Comparison of ENCODE assay signal across 1 cellular context in the genomic region with DNA sequence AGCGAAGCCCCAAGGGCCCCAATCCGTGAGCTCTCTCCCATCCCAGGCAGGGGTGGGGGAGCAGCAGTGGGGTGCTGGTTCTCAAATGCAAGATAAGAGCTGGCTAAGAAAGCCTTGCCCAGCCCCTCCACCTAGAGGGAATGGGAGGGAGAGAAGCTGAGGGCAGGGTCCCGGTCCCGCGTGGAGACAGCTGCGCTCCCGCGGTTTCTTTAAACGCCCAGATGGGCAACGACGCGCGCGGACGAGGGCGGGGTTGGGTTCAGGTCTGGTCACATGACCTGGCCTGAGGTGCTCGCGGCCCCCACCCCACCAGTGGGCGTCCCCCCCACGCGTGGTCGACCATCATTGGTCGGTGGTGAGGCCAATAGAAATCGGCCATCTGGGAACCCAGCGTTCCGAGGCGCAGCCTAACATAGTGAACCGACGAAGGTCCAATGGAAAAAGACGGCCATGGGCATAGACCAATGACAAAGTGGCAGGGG.
TF ChIP-seq lines count a peak whose summit lies in the region.

No MANE protein-coding gene starts in this region.

TF ChIP-seq in K562, 482 proteins besides CTCF, POLR2A, EP300 and RAD21 (continued from another document):
- TF ChIP-seq, protein P1, sequence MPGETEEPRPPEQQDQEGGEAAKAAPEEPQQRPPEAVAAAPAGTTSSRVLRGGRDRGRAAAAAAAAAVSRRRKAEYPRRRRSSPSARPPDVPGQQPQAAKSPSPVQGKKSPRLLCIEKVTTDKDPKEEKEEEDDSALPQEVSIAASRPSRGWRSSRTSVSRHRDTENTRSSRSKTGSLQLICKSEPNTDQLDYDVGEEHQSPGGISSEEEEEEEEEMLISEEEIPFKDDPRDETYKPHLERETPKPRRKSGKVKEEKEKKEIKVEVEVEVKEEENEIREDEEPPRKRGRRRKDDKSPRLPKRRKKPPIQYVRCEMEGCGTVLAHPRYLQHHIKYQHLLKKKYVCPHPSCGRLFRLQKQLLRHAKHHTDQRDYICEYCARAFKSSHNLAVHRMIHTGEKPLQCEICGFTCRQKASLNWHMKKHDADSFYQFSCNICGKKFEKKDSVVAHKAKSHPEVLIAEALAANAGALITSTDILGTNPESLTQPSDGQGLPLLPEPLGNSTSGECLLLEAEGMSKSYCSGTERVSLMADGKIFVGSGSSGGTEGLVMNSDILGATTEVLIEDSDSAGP (CRISPR knock-in tag; IDR thresholded peaks at IDR 0.05), result peak; percentile 88
- 0 out of 2 replicates have a peak, but pooled peaks have one; percentile 53 for TF ChIP-seq ZNF583 (CRISPR knock-in tag; IDR thresholded peaks at IDR 0.05)
- peak; percentile 46; the same call in 1 of the 2 replicates for TF ChIP-seq E2F3 (CRISPR knock-in tag; IDR thresholded peaks at IDR 0.05)
- TF ChIP-seq SMARCA4 (IDR thresholded peaks at IDR 0.05), result 0 out of 2 replicates have a peak, but pooled peaks have one; percentile 39
- TF ChIP-seq ZFPM2 (CRISPR knock-in tag; IDR thresholded peaks at IDR 0.05), result no peak
- peak; percentile 99 for TF ChIP-seq MBD2 (IDR thresholded peaks at IDR 0.05; ENCODE audit: borderline replicate concordance, low read depth)
- TF ChIP-seq PHF21A (IDR thresholded peaks at IDR 0.05; ENCODE audit: borderline replicate concordance, low read depth), result 0 out of 2 replicates have a peak, but pooled peaks have one; percentile 14
- 0 out of 2 replicates have a peak, but pooled peaks have one; percentile 25 for TF ChIP-seq ZNF586 (CRISPR knock-in tag; conservative IDR thresholded peaks at IDR 0.05)
- peak; percentile 84 for TF ChIP-seq CBFA2T2 (conservative IDR thresholded peaks at IDR 0.05)
- peak in 1 of 2 experiments; percentile 83; a peak in 1 of 4 replicates for TF ChIP-seq SIN3A (IDR thresholded peaks at IDR 0.05; ENCODE audit: borderline replicate concordance in 2 of 2, control insufficient read depth in 1 of 2, low read depth in 2 of 2, low read length in 2 of 2)
- TF ChIP-seq MTA3 (IDR thresholded peaks at IDR 0.05; ENCODE audit: borderline replicate concordance), result peak; percentile 100; the same call in 1 of the 2 replicates
- TF ChIP-seq PHB2 (IDR thresholded peaks at IDR 0.05; ENCODE audit: low read depth), result no peak
- TF ChIP-seq NBN (IDR thresholded peaks at IDR 0.05; ENCODE audit: low read depth), result peak; percentile 41; the same call in 1 of the 2 replicates
- TF ChIP-seq, protein P2, sequence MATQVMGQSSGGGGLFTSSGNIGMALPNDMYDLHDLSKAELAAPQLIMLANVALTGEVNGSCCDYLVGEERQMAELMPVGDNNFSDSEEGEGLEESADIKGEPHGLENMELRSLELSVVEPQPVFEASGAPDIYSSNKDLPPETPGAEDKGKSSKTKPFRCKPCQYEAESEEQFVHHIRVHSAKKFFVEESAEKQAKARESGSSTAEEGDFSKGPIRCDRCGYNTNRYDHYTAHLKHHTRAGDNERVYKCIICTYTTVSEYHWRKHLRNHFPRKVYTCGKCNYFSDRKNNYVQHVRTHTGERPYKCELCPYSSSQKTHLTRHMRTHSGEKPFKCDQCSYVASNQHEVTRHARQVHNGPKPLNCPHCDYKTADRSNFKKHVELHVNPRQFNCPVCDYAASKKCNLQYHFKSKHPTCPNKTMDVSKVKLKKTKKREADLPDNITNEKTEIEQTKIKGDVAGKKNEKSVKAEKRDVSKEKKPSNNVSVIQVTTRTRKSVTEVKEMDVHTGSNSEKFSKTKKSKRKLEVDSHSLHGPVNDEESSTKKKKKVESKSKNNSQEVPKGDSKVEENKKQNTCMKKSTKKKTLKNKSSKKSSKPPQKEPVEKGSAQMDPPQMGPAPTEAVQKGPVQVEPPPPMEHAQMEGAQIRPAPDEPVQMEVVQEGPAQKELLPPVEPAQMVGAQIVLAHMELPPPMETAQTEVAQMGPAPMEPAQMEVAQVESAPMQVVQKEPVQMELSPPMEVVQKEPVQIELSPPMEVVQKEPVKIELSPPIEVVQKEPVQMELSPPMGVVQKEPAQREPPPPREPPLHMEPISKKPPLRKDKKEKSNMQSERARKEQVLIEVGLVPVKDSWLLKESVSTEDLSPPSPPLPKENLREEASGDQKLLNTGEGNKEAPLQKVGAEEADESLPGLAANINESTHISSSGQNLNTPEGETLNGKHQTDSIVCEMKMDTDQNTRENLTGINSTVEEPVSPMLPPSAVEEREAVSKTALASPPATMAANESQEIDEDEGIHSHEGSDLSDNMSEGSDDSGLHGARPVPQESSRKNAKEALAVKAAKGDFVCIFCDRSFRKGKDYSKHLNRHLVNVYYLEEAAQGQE (CRISPR knock-in tag; IDR thresholded peaks at IDR 0.05; ENCODE audit: low read depth), result no peak
- TF ChIP-seq, protein P3, sequence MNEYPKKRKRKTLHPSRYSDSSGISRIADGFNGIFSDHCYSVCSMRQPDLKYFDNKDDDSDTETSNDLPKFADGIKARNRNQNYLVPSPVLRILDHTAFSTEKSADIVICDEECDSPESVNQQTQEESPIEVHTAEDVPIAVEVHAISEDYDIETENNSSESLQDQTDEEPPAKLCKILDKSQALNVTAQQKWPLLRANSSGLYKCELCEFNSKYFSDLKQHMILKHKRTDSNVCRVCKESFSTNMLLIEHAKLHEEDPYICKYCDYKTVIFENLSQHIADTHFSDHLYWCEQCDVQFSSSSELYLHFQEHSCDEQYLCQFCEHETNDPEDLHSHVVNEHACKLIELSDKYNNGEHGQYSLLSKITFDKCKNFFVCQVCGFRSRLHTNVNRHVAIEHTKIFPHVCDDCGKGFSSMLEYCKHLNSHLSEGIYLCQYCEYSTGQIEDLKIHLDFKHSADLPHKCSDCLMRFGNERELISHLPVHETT (CRISPR knock-in tag; conservative IDR thresholded peaks at IDR 0.05 in 1 of 2, IDR thresholded peaks at IDR 0.05 in 1 of 2), result peak in 1 of 2 experiments; percentile 57; a peak in 1 of 4 replicates
- TF ChIP-seq ZNF239 (CRISPR knock-in tag; IDR thresholded peaks at IDR 0.05), result no peak
- TF ChIP-seq, protein P4, sequence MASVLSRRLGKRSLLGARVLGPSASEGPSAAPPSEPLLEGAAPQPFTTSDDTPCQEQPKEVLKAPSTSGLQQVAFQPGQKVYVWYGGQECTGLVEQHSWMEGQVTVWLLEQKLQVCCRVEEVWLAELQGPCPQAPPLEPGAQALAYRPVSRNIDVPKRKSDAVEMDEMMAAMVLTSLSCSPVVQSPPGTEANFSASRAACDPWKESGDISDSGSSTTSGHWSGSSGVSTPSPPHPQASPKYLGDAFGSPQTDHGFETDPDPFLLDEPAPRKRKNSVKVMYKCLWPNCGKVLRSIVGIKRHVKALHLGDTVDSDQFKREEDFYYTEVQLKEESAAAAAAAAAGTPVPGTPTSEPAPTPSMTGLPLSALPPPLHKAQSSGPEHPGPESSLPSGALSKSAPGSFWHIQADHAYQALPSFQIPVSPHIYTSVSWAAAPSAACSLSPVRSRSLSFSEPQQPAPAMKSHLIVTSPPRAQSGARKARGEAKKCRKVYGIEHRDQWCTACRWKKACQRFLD (CRISPR knock-in tag; IDR thresholded peaks at IDR 0.05), result peak; percentile 47; the same call in 1 of the 2 replicates
- no peak for TF ChIP-seq PRMT5 (CRISPR knock-in tag; IDR thresholded peaks at IDR 0.05)
- TF ChIP-seq, protein P5, sequence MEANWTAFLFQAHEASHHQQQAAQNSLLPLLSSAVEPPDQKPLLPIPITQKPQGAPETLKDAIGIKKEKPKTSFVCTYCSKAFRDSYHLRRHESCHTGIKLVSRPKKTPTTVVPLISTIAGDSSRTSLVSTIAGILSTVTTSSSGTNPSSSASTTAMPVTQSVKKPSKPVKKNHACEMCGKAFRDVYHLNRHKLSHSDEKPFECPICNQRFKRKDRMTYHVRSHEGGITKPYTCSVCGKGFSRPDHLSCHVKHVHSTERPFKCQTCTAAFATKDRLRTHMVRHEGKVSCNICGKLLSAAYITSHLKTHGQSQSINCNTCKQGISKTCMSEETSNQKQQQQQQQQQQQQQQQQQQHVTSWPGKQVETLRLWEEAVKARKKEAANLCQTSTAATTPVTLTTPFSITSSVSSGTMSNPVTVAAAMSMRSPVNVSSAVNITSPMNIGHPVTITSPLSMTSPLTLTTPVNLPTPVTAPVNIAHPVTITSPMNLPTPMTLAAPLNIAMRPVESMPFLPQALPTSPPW (CRISPR knock-in tag; IDR thresholded peaks at IDR 0.05), result peak; percentile 95
- no peak; the same call in 1 of the 2 replicates for TF ChIP-seq NR2C2 (CRISPR knock-in tag; IDR thresholded peaks at IDR 0.05)
- peak; percentile 65 for TF ChIP-seq NR2C2 (tag; IDR thresholded peaks at IDR 0.05)
- TF ChIP-seq ATF7 (IDR thresholded peaks at IDR 0.05), result peak; percentile 73
- no peak; the same call in 1 of the 2 replicates for TF ChIP-seq SMARCA5 (IDR thresholded peaks at IDR 0.05)
- TF ChIP-seq, protein P6, sequence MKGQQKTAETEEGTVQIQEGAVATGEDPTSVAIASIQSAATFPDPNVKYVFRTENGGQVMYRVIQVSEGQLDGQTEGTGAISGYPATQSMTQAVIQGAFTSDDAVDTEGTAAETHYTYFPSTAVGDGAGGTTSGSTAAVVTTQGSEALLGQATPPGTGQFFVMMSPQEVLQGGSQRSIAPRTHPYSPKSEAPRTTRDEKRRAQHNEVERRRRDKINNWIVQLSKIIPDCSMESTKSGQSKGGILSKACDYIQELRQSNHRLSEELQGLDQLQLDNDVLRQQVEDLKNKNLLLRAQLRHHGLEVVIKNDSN (CRISPR knock-in tag; IDR thresholded peaks at IDR 0.05), result peak; percentile 97
- TF ChIP-seq TOE1 (IDR thresholded peaks at IDR 0.05; ENCODE audit: borderline replicate concordance), result peak; percentile 99
- TF ChIP-seq TOE1 (CRISPR knock-in tag; IDR thresholded peaks at IDR 0.05; ENCODE audit: borderline replicate concordance, low read depth), result no peak
- TF ChIP-seq, protein P7, sequence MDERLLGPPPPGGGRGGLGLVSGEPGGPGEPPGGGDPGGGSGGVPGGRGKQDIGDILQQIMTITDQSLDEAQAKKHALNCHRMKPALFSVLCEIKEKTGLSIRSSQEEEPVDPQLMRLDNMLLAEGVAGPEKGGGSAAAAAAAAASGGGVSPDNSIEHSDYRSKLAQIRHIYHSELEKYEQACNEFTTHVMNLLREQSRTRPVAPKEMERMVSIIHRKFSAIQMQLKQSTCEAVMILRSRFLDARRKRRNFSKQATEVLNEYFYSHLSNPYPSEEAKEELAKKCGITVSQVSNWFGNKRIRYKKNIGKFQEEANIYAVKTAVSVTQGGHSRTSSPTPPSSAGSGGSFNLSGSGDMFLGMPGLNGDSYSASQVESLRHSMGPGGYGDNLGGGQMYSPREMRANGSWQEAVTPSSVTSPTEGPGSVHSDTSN (CRISPR knock-in tag; IDR thresholded peaks at IDR 0.05; ENCODE audit: low read depth), result no peak
- TF ChIP-seq, protein P7 (tag; conservative IDR thresholded peaks at IDR 0.05; ENCODE audit: low read depth), result peak; percentile 77
- TF ChIP-seq CREB1 (IDR thresholded peaks at IDR 0.05), result peak; percentile 68
- TF ChIP-seq CREB1 (CRISPR knock-in tag; IDR thresholded peaks at IDR 0.05), result peak; percentile 76; the same call in 1 of the 2 replicates
- no peak for TF ChIP-seq PURB (CRISPR knock-in tag; IDR thresholded peaks at IDR 0.05; ENCODE audit: low read depth)
- TF ChIP-seq PHB (CRISPR knock-in tag; IDR thresholded peaks at IDR 0.05), result 0 out of 2 replicates have a peak, but pooled peaks have one; percentile 68
- TF ChIP-seq CTBP1 (IDR thresholded peaks at IDR 0.05; ENCODE audit: borderline replicate concordance), result peak; percentile 45; the same call in 1 of the 2 replicates
- 0 out of 2 replicates have a peak, but pooled peaks have one; percentile 28 for TF ChIP-seq ZNF57 (CRISPR knock-in tag; IDR thresholded peaks at IDR 0.05)
- TF ChIP-seq ZNF780A (CRISPR knock-in tag; IDR thresholded peaks at IDR 0.05), result no peak
- TF ChIP-seq SP2 (IDR thresholded peaks at IDR 0.05; ENCODE audit: extremely low read depth, low read depth, low read length, poor library complexity, severe bottlenecking), result peak; percentile 87
- TF ChIP-seq, protein P8, sequence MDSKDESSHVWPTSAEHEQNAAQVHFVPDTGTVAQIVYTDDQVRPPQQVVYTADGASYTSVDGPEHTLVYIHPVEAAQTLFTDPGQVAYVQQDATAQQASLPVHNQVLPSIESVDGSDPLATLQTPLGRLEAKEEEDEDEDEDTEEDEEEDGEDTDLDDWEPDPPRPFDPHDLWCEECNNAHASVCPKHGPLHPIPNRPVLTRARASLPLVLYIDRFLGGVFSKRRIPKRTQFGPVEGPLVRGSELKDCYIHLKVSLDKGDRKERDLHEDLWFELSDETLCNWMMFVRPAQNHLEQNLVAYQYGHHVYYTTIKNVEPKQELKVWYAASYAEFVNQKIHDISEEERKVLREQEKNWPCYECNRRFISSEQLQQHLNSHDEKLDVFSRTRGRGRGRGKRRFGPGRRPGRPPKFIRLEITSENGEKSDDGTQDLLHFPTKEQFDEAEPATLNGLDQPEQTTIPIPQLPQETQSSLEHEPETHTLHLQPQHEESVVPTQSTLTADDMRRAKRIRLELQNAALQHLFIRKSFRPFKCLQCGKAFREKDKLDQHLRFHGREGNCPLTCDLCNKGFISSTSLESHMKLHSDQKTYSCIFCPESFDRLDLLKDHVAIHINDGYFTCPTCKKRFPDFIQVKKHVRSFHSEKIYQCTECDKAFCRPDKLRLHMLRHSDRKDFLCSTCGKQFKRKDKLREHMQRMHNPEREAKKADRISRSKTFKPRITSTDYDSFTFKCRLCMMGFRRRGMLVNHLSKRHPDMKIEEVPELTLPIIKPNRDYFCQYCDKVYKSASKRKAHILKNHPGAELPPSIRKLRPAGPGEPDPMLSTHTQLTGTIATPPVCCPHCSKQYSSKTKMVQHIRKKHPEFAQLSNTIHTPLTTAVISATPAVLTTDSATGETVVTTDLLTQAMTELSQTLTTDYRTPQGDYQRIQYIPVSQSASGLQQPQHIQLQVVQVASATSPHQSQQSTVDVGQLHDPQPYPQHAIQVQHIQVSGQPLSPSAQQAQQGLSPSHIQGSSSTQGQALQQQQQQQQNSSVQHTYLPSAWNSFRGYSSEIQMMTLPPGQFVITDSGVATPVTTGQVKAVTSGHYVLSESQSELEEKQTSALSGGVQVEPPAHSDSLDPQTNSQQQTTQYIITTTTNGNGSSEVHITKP (IDR thresholded peaks at IDR 0.05; ENCODE audit: partially characterized antibody), result peak; percentile 21
- TF ChIP-seq SIN3B (IDR thresholded peaks at IDR 0.05; ENCODE audit: low read depth), result peak; percentile 26; the same call in 1 of the 2 replicates
- TF ChIP-seq HCFC1 (IDR thresholded peaks at IDR 0.05; ENCODE audit: low read depth, low read length), result 0 out of 2 replicates have a peak, but pooled peaks have one; percentile 50
- TF ChIP-seq EGR1 (conservative IDR thresholded peaks at IDR 0.05), result peak; percentile 82
- peak; percentile 40 for TF ChIP-seq SMAD4 (CRISPR knock-in tag; conservative IDR thresholded peaks at IDR 0.05)
- TF ChIP-seq DACH1 (IDR thresholded peaks at IDR 0.05; ENCODE audit: partially characterized antibody), result peak; percentile 7
